Comparison of ENCODE assay signal across 12 cellular contexts in genomic region chr18:21672868-21673267, GRCh38. TPM values are rescaled to one million over a fixed set of nuclear protein-coding genes. Genes with fewer than 3 reads are reported as not detected.
A peak's percentile ranks its signal among the peaks of the same experiment; 100 is the strongest.
DNase-seq lines count a peak whose midpoint lies in the region; ATAC-seq, FAIRE-seq and TF ChIP-seq lines count a peak whose summit lies in the region.
"Had no signal": no experiment of that assay in that cellular context is flagged by ENCODE, and none has a peak within 500 bp of the region (broad histone marks: within the 10 kb centered on the region; RNA-seq: fewer than 3 reads in every experiment).

No MANE protein-coding gene starts in this region.

- peak overlapping the region; percentile 48 for H3K27ac ChIP-seq in RWPE1
- H3K27ac ChIP-seq: HL-60, ovary had no signal

- TF ChIP-seq POLR2A in H54 (IDR thresholded peaks at IDR 0.05; ENCODE audit: low read depth, low read length) (no peak), GM12892 (IDR thresholded peaks at IDR 0.05; ENCODE audit: low read depth, low read length) (no peak)

- H3K9me3 Mint-ChIP-seq in osteocyte (ENCODE audit: unreplicated experiment), result no peaks in the 10 kb centered on the region
- no peaks in the 10 kb centered on the region for H3K9me3 Mint-ChIP-seq in activated naive CD4-positive, alpha-beta T cell treated with anti-CD3 and anti-CD28 coated beads, Interleukin-2, amount 50 U/mL, for 72 hours
- H3K9me3 Mint-ChIP-seq: activated naive CD4-positive, alpha-beta T cell treated with anti-CD3 and anti-CD28 coated beads, Interleukin-2, amount 50 U/mL, for 24 hours had no signal

- no peak overlapping the region for H3K4me3 Mint-ChIP-seq in osteocyte (ENCODE audit: unreplicated experiment)
- H3K4me3 Mint-ChIP-seq: activated naive CD4-positive, alpha-beta T cell treated with anti-CD3 and anti-CD28 coated beads, Interleukin-2, amount 50 U/mL, for 24 hours had no signal

- H3K27me3 Mint-ChIP-seq in osteocyte (ENCODE audit: unreplicated experiment), result no peaks in the 10 kb centered on the region
- H3K27me3 Mint-ChIP-seq: activated naive CD4-positive, alpha-beta T cell treated with anti-CD3 and anti-CD28 coated beads, Interleukin-2, amount 50 U/mL, for 24 hours had no signal

- FAIRE-seq in H54 (lab: Jason Lieb, UNC), result peak; percentile 95
- FAIRE-seq in GM12892 (lab: Jason Lieb, UNC), result no peak

- H3K4me1 Mint-ChIP-seq in osteocyte (ENCODE audit: unreplicated experiment), result peaks cover 7% of the 10 kb centered on the region
- H3K4me1 Mint-ChIP-seq: activated naive CD4-positive, alpha-beta T cell treated with anti-CD3 and anti-CD28 coated beads, Interleukin-2, amount 50 U/mL, for 24 hours had no signal

- DNase-seq in H54 (ENCODE audit: insufficient read length, low spot score), result peak; percentile 26
- DNase-seq in RWPE1 (ENCODE audit: low spot score), result peak; percentile 80
- DNase-seq in fibroblast of peridontal ligament (ENCODE audit: extremely low read depth), result peak; percentile 3
- peak; percentile 94 for DNase-seq in renal cortical epithelial cell (ENCODE audit: low read depth)
- no peak for DNase-seq in osteocyte (ENCODE audit: extremely low spot score, unreplicated experiment)
- DNase-seq in GM12892 (ENCODE audit: insufficient read length), result no peak
- no peak for DNase-seq in activated naive CD4-positive, alpha-beta T cell treated with anti-CD3 and anti-CD28 coated beads, Interleukin-2, amount 50 U/mL, for 72 hours (ENCODE audit: low spot score in 2 of 2)
- DNase-seq: NCI-H748 treated with DMSO at 0.1 percent for 48 hours, ovary had no signal

- POLR2A ChIA-PET in RWPE1 (lab: Yijun Ruan, JAX; ENCODE audit: low non-redundant PET), result no interaction called here

- no peak overlapping the region for H3K27ac Mint-ChIP-seq in osteocyte (ENCODE audit: unreplicated experiment)
- H3K27ac Mint-ChIP-seq in activated naive CD4-positive, alpha-beta T cell treated with anti-CD3 and anti-CD28 coated beads, Interleukin-2, amount 50 U/mL, for 72 hours, result no peak overlapping the region
- H3K27ac Mint-ChIP-seq: activated naive CD4-positive, alpha-beta T cell treated with anti-CD3 and anti-CD28 coated beads, Interleukin-2, amount 50 U/mL, for 24 hours had no signal

- TF ChIP-seq CTCF in RWPE1 (conservative IDR thresholded peaks at IDR 0.05; ENCODE audit: low read depth), result no peak
- no peak for TF ChIP-seq CTCF in osteocyte (IDR thresholded peaks at IDR 0.05)

- CTCF ChIA-PET in RWPE1 (lab: Yijun Ruan, JAX), result interaction anchor here (0.9 kb wide), 1 partner anchor 72 kb away, joined by 3 read pairs; the partner anchor contains the start of gene ESCO1

- no peaks in the 10 kb centered on the region for H3K36me3 Mint-ChIP-seq in osteocyte (ENCODE audit: unreplicated experiment)
- H3K36me3 Mint-ChIP-seq in activated naive CD4-positive, alpha-beta T cell treated with anti-CD3 and anti-CD28 coated beads, Interleukin-2, amount 50 U/mL, for 72 hours, result no peaks in the 10 kb centered on the region

- ATAC-seq in HG02840 (IDR thresholded peaks at IDR 0.05; ENCODE audit: low FRiP score, unreplicated experiment), result no peak
- ATAC-seq in activated naive CD4-positive, alpha-beta T cell treated with anti-CD3 and anti-CD28 coated beads, Interleukin-2, amount 50 U/mL, for 72 hours, result no peak

RNA-seq across cellular contexts. Expression of gene ABHD3, which starts 31.7 kb away (rescaled TPM):
- total RNA-seq in renal cortical epithelial cell (15.7 and 21.7 TPM in 2 replicates), osteocyte (8.8 and 10.0 TPM in 2 replicates)
- polyA plus RNA-seq in GM12892 (2012; ENCODE audit: missing spikeins), result 18.6 TPM
- 10 to 100 TPM; 19.9 to 39.7 TPM for total RNA-seq in activated naive CD4-positive, alpha-beta T cell treated with anti-CD3 and anti-CD28 coated beads, Interleukin-2, amount 50 U/mL, for 72 hours

Comparison
In these comparisons a context has a peak if more than half of its experiments do, and no peak if none do; other contexts are left out.
1. DNase-seq: peak in H54 (single experiment), RWPE1 (single experiment), fibroblast of peridontal ligament (single experiment) and renal cortical epithelial cell (single experiment); none in osteocyte (single experiment), GM12892 (single experiment) and activated naive CD4-positive, alpha-beta T cell treated with anti-CD3 and anti-CD28 coated beads, Interleukin-2, amount 50 U/mL, for 72 hours (0 of 2).